13 cellular contexts compared by ENCODE assay signal in the genomic region with DNA sequence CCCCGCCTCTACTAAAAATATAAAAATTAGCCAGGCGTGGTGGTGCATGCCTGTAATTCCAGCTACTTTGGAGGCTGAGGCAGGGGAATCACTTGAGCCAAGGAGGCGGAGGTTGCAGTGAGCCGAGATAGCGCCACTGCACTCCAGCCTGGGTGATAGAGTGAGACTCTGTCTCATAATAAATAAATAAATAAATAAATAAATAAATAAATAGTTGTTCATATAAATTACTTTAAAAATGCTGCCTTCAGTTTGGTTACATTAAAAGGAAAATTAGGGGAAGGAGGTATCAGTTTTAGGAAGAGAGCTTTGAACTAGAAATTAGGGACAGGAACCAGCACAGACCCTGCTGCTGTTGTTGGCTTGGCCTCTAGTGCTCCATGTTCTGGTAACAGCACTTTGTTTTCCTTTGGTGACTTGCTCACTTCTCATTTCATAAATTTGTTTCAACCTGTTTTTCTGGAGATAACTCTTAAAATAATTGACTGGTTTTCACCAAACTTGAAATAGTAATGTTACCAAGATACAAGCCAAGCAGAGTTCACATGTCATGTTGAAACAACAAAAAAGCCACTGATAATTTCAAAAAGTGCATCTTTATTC. TPM values are rescaled to one million over a fixed set of nuclear protein-coding genes. Genes with fewer than 3 reads are reported as not detected.
"Had no signal": no experiment of that assay in that cellular context is flagged by ENCODE, and none has a peak within 500 bp of the region (broad histone marks: within the 10 kb centered on the region; RNA-seq: fewer than 3 reads in every experiment).

No MANE protein-coding gene starts in this region.

- H3K27me3 ChIP-seq: colonic mucosa, sigmoid colon had no signal

- H3K9me3 ChIP-seq: colonic mucosa, lower lobe of right lung, psoas muscle, sigmoid colon, thoracic aorta had no signal

- H2AFZ ChIP-seq: hepatocyte had no signal

- H3K4me2 ChIP-seq: hepatocyte had no signal

- H3K79me2 ChIP-seq: hepatocyte had no signal

- H3K4me1 ChIP-seq: colonic mucosa, psoas muscle, sigmoid colon had no signal

- H3K27ac ChIP-seq: colonic mucosa, hepatocyte, lower lobe of right lung, psoas muscle, sigmoid colon, thoracic aorta had no signal

- ATAC-seq: stimulated activated naive CD8-positive, alpha-beta T cell treated with anti-CD3 and anti-CD28 coated beads, Interleukin-15, amount 100 ng/mL, for 72 hours had no signal

- DNase-seq: activated B cell treated with CpG ODN at 0.5 μM for 24 hours; activated CD8-positive, alpha-beta memory T cell treated with anti-CD3 and anti-CD28 coated beads for 24 hours; activated naive CD4-positive, alpha-beta T cell treated with anti-CD3 and anti-CD28 coated beads for 36 hours; colonic mucosa; lower lobe of right lung; occipital lobe; psoas muscle; sigmoid colon; stimulated activated CD4-positive, alpha-beta T cell treated with anti-CD3 and anti-CD28 coated beads, Interleukin-4, amount 100 ng/mL, for 24 hours; stimulated activated naive CD8-positive, alpha-beta T cell treated with anti-CD3 and anti-CD28 coated beads, Interleukin-15, amount 100 ng/mL, for 72 hours had no signal

- H3K36me3 ChIP-seq: colonic mucosa, lower lobe of right lung, sigmoid colon, thoracic aorta had no signal

- H3K4me3 ChIP-seq: colonic mucosa, hepatocyte, lower lobe of right lung, psoas muscle, sigmoid colon, thoracic aorta had no signal

RNA-seq across cellular contexts. Expression of gene PTPRB, which starts 22.9 kb away (rescaled TPM):
- total RNA-seq: activated B cell treated with CpG ODN at 0.5 μM for 24 hours; activated CD4-positive, alpha-beta T cell treated with anti-CD3 and anti-CD28 coated beads, Interleukin-2, amount 10 ng/mL, durations not matched to agents 7 days and 5 days; activated naive CD4-positive, alpha-beta T cell treated with anti-CD3 and anti-CD28 coated beads for 36 hours had no signal
